Comparison of ENCODE assay signal across 8 cellular contexts in the genomic region with DNA sequence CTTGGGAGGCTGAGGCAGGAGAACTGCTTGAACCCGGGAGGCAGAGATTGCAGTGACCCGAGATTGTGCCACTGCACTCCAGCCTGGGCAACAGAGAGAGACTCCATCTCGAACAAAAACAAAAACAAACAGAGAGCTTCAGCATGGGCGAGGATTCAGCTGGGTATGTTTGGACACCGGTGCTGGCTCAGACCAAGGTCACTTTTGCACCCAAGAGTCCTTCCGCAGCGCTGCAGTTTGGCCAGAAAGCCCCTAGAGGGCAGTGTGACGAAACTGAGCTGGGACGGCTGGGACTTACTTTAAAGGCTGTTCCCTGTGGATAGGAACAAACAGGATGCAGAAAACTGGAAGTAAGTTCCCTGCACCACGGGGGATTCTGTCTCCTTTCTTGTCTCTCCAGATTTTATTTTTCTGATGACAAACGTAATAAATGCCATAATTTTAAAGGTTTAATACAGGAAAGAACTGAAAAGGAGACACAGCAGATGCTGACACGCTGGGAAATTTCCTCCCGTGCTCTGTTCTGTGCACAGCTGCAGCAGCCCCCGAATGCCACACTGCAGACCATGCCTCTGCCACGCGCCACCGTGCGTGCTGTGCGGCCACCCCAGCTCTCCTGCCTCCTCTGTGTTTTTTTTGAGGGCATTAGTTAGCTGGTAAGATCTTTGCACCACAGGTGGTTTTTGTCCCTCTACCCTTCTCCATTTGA. TPM values are rescaled to one million over a fixed set of nuclear protein-coding genes. Genes with fewer than 3 reads are reported as not detected.
DNase-seq lines count a peak whose midpoint lies in the region; ATAC-seq, FAIRE-seq and TF ChIP-seq lines count a peak whose summit lies in the region.

No MANE protein-coding gene starts in this region.

- H3K36me3 ChIP-seq in HepG2 (replicated peaks in 1 of 2; ENCODE audit: control insufficient read depth in 1 of 2, insufficient read depth in 2 of 2, low read length in 2 of 2): peaks cover 5 to 13% of the 10 kb centered on the region in 2 experiments; a peak in 3 of 5 replicates

- 37% methylated on average over 19 of the region's 19 CpGs for WGBS in HepG2 (ENCODE audit: low lambda C conversion rate)

- TF ChIP-seq EP300 in HepG2 (IDR thresholded peaks at IDR 0.05; ENCODE audit: low read depth in 2 of 2, low read length in 2 of 2) (no peak), HepG2 (CRISPR knock-in tag; IDR thresholded peaks at IDR 0.05; ENCODE audit: borderline replicate concordance) (no peak)

- peaks cover 15% of the 10 kb centered on the region for H3K4me1 ChIP-seq in HepG2 (ENCODE audit: insufficient read depth, low read length)

- intact Hi-C loops in HepG2 (cut with micrococcal nuclease; ENCODE audit: unreplicated experiment): loop anchor here (1.0 to 5.0 kb wide), 4 partner anchors 17 to 105 kb away; no protein-coding TSS in a partner anchor

- CTCF ChIA-PET in HepG2 (lab: Yijun Ruan, JAX; ENCODE audit: low intra/inter-chr PET ratio, low total read pairs): interaction anchor here (0.6 to 2.1 kb wide), 2 partner anchors 58 to 105 kb away, joined by 3 to 35 read pairs; no protein-coding TSS in a partner anchor

- peak; percentile 20 for DNase-seq in NK-92 treated with Interleukin-12 subunit alpha and Interleukin-12 subunit beta, amount 100 ng/mL, for 24 hours (lab: John Stamatoyannopoulos, UW)
- no peak for DNase-seq in NK-92 (lab: John Stamatoyannopoulos, UW; ENCODE audit: unreplicated experiment)
- DNase-seq in NCI-H2227 treated with DMSO at 0.1 percent for 48 hours (lab: John Stamatoyannopoulos, UW): peak; percentile 50
- DNase-seq in activated CD4-positive, alpha-beta T cell treated with anti-CD3 and anti-CD28 coated beads for 24 hours (ENCODE audit: low read depth in 2 of 2): peak; percentile 51 to 53
- DNase-seq in choroid plexus epithelial cell (ENCODE audit: low read depth): peak; percentile 83
- DNase-seq in HepG2 (ENCODE audit: low spot score): peak; percentile 87
- DNase-seq in stimulated activated CD4-positive, alpha-beta T cell treated with anti-CD3 and anti-CD28 coated beads, Interleukin-4, amount 100 ng/mL, for 4 hours: peak; percentile 48 to 53

- TF ChIP-seq CTCF in choroid plexus epithelial cell (conservative IDR thresholded peaks at IDR 0.05; ENCODE audit: low read depth, low read length) (peak; percentile 95), HepG2 (CRISPR knock-in tag; IDR thresholded peaks at IDR 0.05) (peak; percentile 97)

- peak; percentile 95 for ATAC-seq in HepG2
- no peak for ATAC-seq in GM21576 (IDR thresholded peaks at IDR 0.05; ENCODE audit: unreplicated experiment)

- H3K4me2 ChIP-seq in HepG2 (ENCODE audit: low read depth, low read length): peak overlapping the region; percentile 50

- H2AFZ ChIP-seq in HepG2 (ENCODE audit: low read length): no peak overlapping the region

- no peak overlapping the region for H3K4me3 ChIP-seq in choroid plexus epithelial cell (ENCODE audit: low read depth, low read length)
- H3K4me3 ChIP-seq in HepG2 (replicated peaks in 1 of 3; ENCODE audit: insufficient read depth in 1 of 3, low read depth in 2 of 3, low read length in 3 of 3): no peak overlapping the region

- BruUV-seq in HepG2 (replicated peaks; lab: Mats Ljungman, UMichigan): no TSS peak

- POLR2A ChIA-PET in HepG2 (lab: Yijun Ruan, JAX): interaction anchor here (0.7 to 2.3 kb wide), 19 partner anchors 10 to 161 kb away, joined by 3 to 18 read pairs (median 4); a partner anchor contains a TSS

- no peaks in the 10 kb centered on the region for H3K9me3 ChIP-seq in HepG2 (ENCODE audit: low read length)

- no peaks in the 10 kb centered on the region for H3K27me3 ChIP-seq in HepG2 (ENCODE audit: control insufficient read depth in 1 of 2, insufficient read depth in 2 of 2, low read length in 2 of 2)

- TF ChIP-seq POLR2A in HepG2 (IDR thresholded peaks at IDR 0.05; ENCODE audit: insufficient read depth in 1 of 2, low read depth in 2 of 2, low read length in 2 of 2): no peak

- no peaks in the 10 kb centered on the region for H4K20me1 ChIP-seq in HepG2 (ENCODE audit: insufficient read depth, low read length)

- in situ Hi-C loops in HepG2 (cut with HindIII; ENCODE audit: extremely low pct_ligation_motif_present, low pct_unique_long_range_greater_than_20kb): no loop called here

- TF ChIP-seq RAD21 in HepG2 (CRISPR knock-in tag; IDR thresholded peaks at IDR 0.05): peak; percentile 92

- no peaks in the 10 kb centered on the region for H3K79me2 ChIP-seq in HepG2 (ENCODE audit: insufficient read depth, low read length)

- peak; percentile 98 for FAIRE-seq in HepG2 (lab: Jason Lieb, UNC)

- no peak overlapping the region for H3K27ac ChIP-seq in HepG2 (ENCODE audit: extremely low read length, insufficient read depth, low read length)

- H3K9ac ChIP-seq in HepG2 (ENCODE audit: insufficient read depth, low read depth, low read length): no peak overlapping the region

RNA-seq across cellular contexts. Expression of a gene that starts 25.2 kb away (rescaled TPM):
- 29.6 and 30.7 TPM in 2 replicates for total RNA-seq in HepG2 (2016; rRNA removed; fragmentation: Illumina TruSeq; extraction: Trizol)
- total RNA-seq in HepG2 (2016; cell fraction: cytosol; rRNA removed; fragmentation: Illumina TruSeq; extraction: Trizol; ENCODE audit: low read depth): 17.6 and 21.4 TPM in 2 replicates
- 29.5 and 30.6 TPM in 2 replicates for total RNA-seq in HepG2 (2016; cell fraction: insoluble cytoplasmic fraction; rRNA removed; fragmentation: Illumina TruSeq; extraction: Trizol)
- total RNA-seq in HepG2 (2016; cell fraction: membrane; rRNA removed; fragmentation: Illumina TruSeq; extraction: Trizol): 23.9 and 28.0 TPM in 2 replicates
- total RNA-seq in HepG2 (2016; cell fraction: nucleus; rRNA removed; fragmentation: Illumina TruSeq; extraction: Trizol): 45.6 and 50.9 TPM in 2 replicates
- polyA plus RNA-seq in HepG2 (2011; rRNA removed): 45.9 and 49.4 TPM in 2 replicates
- 22.4 and 27.2 TPM in 2 replicates for polyA plus RNA-seq in HepG2 (2011; cell fraction: cytosol; rRNA removed)
- 148 and 160 TPM in 2 replicates for polyA plus RNA-seq in HepG2 (2011; cell fraction: nucleus; rRNA removed)
- 49.1 and 55.7 TPM in 2 replicates for polyA plus RNA-seq in HepG2 (2012)
- polyA plus RNA-seq in HepG2 (2016; cell fraction: cytosol; fragmentation: Illumina TruSeq; extraction: Trizol; ENCODE audit: low read depth): 1.6 and 2.3 TPM in 2 replicates
- 22.1 and 28.5 TPM in 2 replicates for polyA plus RNA-seq in HepG2 (2016; cell fraction: insoluble cytoplasmic fraction; fragmentation: Illumina TruSeq; extraction: Trizol; ENCODE audit: low read depth)
- 6.8 and 7.2 TPM in 2 replicates for polyA plus RNA-seq in HepG2 (2016; cell fraction: membrane; fragmentation: Illumina TruSeq; extraction: Trizol; ENCODE audit: low read depth)
- polyA plus RNA-seq in HepG2 (2016; cell fraction: nucleus; fragmentation: Illumina TruSeq; extraction: Trizol; ENCODE audit: insufficient read depth, low read depth): 90.2 and 93.2 TPM in 2 replicates
- polyA minus RNA-seq in HepG2 (2011; rRNA and poly(A)+ RNA removed; ENCODE audit: low replicate concordance): 82.7 and 86.0 TPM in 2 replicates
- polyA minus RNA-seq in HepG2 (2011; cell fraction: cytosol; rRNA and poly(A)+ RNA removed): 18.0 and 21.4 TPM in 2 replicates
- 71.6 and 79.7 TPM in 2 replicates for polyA minus RNA-seq in HepG2 (2011; cell fraction: nucleus; rRNA and poly(A)+ RNA removed)

RNA-seq across cellular contexts. Expression of a gene that starts 37.2 kb away (rescaled TPM):
- total RNA-seq in HepG2 (2016; rRNA removed; fragmentation: Illumina TruSeq; extraction: Trizol): not detected in 2 replicates
- total RNA-seq in HepG2 (2016; cell fraction: cytosol; rRNA removed; fragmentation: Illumina TruSeq; extraction: Trizol; ENCODE audit: low read depth): not detected in 2 replicates
- total RNA-seq in HepG2 (2016; cell fraction: insoluble cytoplasmic fraction; rRNA removed; fragmentation: Illumina TruSeq; extraction: Trizol): 0.06 TPM in 1 of 2 replicates, not detected in the other
- total RNA-seq in HepG2 (2016; cell fraction: membrane; rRNA removed; fragmentation: Illumina TruSeq; extraction: Trizol): not detected in 2 replicates
- total RNA-seq in HepG2 (2016; cell fraction: nucleus; rRNA removed; fragmentation: Illumina TruSeq; extraction: Trizol): not detected in 2 replicates
- not detected in 2 replicates for polyA plus RNA-seq in HepG2 (2011; rRNA removed)
- not detected in 2 replicates for polyA plus RNA-seq in HepG2 (2011; cell fraction: cytosol; rRNA removed)
- 0.14 and 0.31 TPM in 2 replicates for polyA plus RNA-seq in HepG2 (2011; cell fraction: nucleus; rRNA removed)
- polyA plus RNA-seq in HepG2 (2012): 0.07 and 0.13 TPM in 2 replicates
- not detected in 2 replicates for polyA plus RNA-seq in HepG2 (2016; cell fraction: cytosol; fragmentation: Illumina TruSeq; extraction: Trizol; ENCODE audit: low read depth)
- polyA plus RNA-seq in HepG2 (2016; cell fraction: insoluble cytoplasmic fraction; fragmentation: Illumina TruSeq; extraction: Trizol; ENCODE audit: low read depth): not detected in 2 replicates
- not detected in 2 replicates for polyA plus RNA-seq in HepG2 (2016; cell fraction: membrane; fragmentation: Illumina TruSeq; extraction: Trizol; ENCODE audit: low read depth)
- not detected in 2 replicates for polyA plus RNA-seq in HepG2 (2016; cell fraction: nucleus; fragmentation: Illumina TruSeq; extraction: Trizol; ENCODE audit: insufficient read depth, low read depth)
- 1.2 TPM in 1 of 2 replicates, not detected in the other for polyA minus RNA-seq in HepG2 (2011; rRNA and poly(A)+ RNA removed; ENCODE audit: low replicate concordance)
- polyA minus RNA-seq in HepG2 (2011; cell fraction: cytosol; rRNA and poly(A)+ RNA removed): not detected in 2 replicates
- 1.5 and 1.6 TPM in 2 replicates for polyA minus RNA-seq in HepG2 (2011; cell fraction: nucleus; rRNA and poly(A)+ RNA removed)

RNA-seq across cellular contexts. Expression of a gene that starts 59.4 kb away (rescaled TPM):
- 2.2 and 3.8 TPM in 2 replicates for total RNA-seq in HepG2 (2016; rRNA removed; fragmentation: Illumina TruSeq; extraction: Trizol)
- 1.4 and 1.7 TPM in 2 replicates for total RNA-seq in HepG2 (2016; cell fraction: cytosol; rRNA removed; fragmentation: Illumina TruSeq; extraction: Trizol; ENCODE audit: low read depth)
- total RNA-seq in HepG2 (2016; cell fraction: insoluble cytoplasmic fraction; rRNA removed; fragmentation: Illumina TruSeq; extraction: Trizol): 1.7 and 3.9 TPM in 2 replicates
- total RNA-seq in HepG2 (2016; cell fraction: membrane; rRNA removed; fragmentation: Illumina TruSeq; extraction: Trizol): 3.3 and 3.4 TPM in 2 replicates
- total RNA-seq in HepG2 (2016; cell fraction: nucleus; rRNA removed; fragmentation: Illumina TruSeq; extraction: Trizol): 6.3 and 8.0 TPM in 2 replicates
- polyA plus RNA-seq in HepG2 (2011; rRNA removed): 8.5 and 11.7 TPM in 2 replicates
- polyA plus RNA-seq in HepG2 (2011; cell fraction: cytosol; rRNA removed): 8.0 and 12.6 TPM in 2 replicates
- polyA plus RNA-seq in HepG2 (2011; cell fraction: nucleus; rRNA removed): 10.4 and 13.8 TPM in 2 replicates
- 25.0 and 33.2 TPM in 2 replicates for polyA plus RNA-seq in HepG2 (2012)
- polyA plus RNA-seq in HepG2 (2016; cell fraction: cytosol; fragmentation: Illumina TruSeq; extraction: Trizol; ENCODE audit: low read depth): 3.0 and 3.2 TPM in 2 replicates
- polyA plus RNA-seq in HepG2 (2016; cell fraction: insoluble cytoplasmic fraction; fragmentation: Illumina TruSeq; extraction: Trizol; ENCODE audit: low read depth): 3.9 and 5.4 TPM in 2 replicates
- polyA plus RNA-seq in HepG2 (2016; cell fraction: membrane; fragmentation: Illumina TruSeq; extraction: Trizol; ENCODE audit: low read depth): 4.0 and 5.0 TPM in 2 replicates
- 18.4 and 18.6 TPM in 2 replicates for polyA plus RNA-seq in HepG2 (2016; cell fraction: nucleus; fragmentation: Illumina TruSeq; extraction: Trizol; ENCODE audit: insufficient read depth, low read depth)
- polyA minus RNA-seq in HepG2 (2011; rRNA and poly(A)+ RNA removed; ENCODE audit: low replicate concordance): 10.0 and 25.5 TPM in 2 replicates
- 11.5 and 14.6 TPM in 2 replicates for polyA minus RNA-seq in HepG2 (2011; cell fraction: cytosol; rRNA and poly(A)+ RNA removed)
- polyA minus RNA-seq in HepG2 (2011; cell fraction: nucleus; rRNA and poly(A)+ RNA removed): 4.2 and 6.2 TPM in 2 replicates
